15 cellular contexts compared by ENCODE assay signal in the genomic region with DNA sequence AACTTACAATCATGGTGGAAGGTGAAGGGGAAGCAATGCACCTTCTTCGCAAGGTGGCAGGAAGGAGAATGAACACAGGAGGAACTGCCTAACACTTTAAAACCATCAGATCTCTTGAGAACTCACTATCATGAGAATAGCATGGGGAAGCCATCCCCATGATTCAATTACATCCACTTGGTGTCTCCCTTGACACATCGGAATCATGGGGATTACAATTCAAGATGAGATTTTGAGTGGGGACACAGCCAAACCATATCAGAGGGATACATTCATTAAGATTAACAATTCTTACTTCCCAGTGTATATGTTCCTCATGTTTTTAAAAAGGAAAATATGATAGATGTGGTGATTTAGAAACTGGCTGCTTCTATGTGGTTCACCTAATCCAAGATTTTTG.
A peak's percentile ranks its signal among the peaks of the same experiment; 100 is the strongest.
DNase-seq lines count a peak whose midpoint lies in the region; ATAC-seq and TF ChIP-seq lines count a peak whose summit lies in the region.
"Had no signal": no experiment of that assay in that cellular context is flagged by ENCODE, and none has a peak within 500 bp of the region (broad histone marks: within the 10 kb centered on the region; RNA-seq: fewer than 3 reads in every experiment).

No MANE protein-coding gene starts in this region.

- H3K9me3 ChIP-seq in A673 (ENCODE audit: low read depth, low read length, poor library complexity, severe bottlenecking) = no peaks in the 10 kb centered on the region
- no peaks in the 10 kb centered on the region for H3K9me3 ChIP-seq in H9 (ENCODE audit: control insufficient read depth, low read depth, low read length)
- H3K9me3 ChIP-seq: gastroesophageal sphincter, prostate gland had no signal

- no peaks in the 10 kb centered on the region for H3K27me3 Mint-ChIP-seq in H9 (ENCODE audit: low read depth)

- H3T11ph ChIP-seq in H9 (ENCODE audit: low read length) = no peak overlapping the region

- no peaks in the 10 kb centered on the region for H3K23me2 ChIP-seq in H9 (ENCODE audit: insufficient read length, low read depth, low read length, poor library complexity, severe bottlenecking)

- H3K36me3 ChIP-seq in A673 (ENCODE audit: insufficient read depth, low read length, poor library complexity, severe bottlenecking) = no peaks in the 10 kb centered on the region
- H3K36me3 ChIP-seq: gastroesophageal sphincter, prostate gland had no signal

- H3K27ac Mint-ChIP-seq in H9 = peak overlapping the region; percentile 66 to 91 (median 77)
- H3K27ac Mint-ChIP-seq: activated CD8-positive, alpha-beta T cell treated with anti-CD3 and anti-CD28 coated beads for 36 hours had no signal

- ATAC-seq in HG02798 (IDR thresholded peaks at IDR 0.05; ENCODE audit: poor library complexity, unreplicated experiment) = no peak
- ATAC-seq: activated CD8-positive, alpha-beta T cell treated with anti-CD3 and anti-CD28 coated beads for 36 hours; GM12878 had no signal

- H3K4me1 Mint-ChIP-seq in H9 = peaks cover 11 to 19% of the 10 kb centered on the region in 2 experiments

- CTCF ChIA-PET in A673 (lab: Charles Lee) = no interaction called here

- no peak overlapping the region for H4K91ac ChIP-seq in H9 (ENCODE audit: insufficient read length, low read depth, low read length)

- no peak overlapping the region for H2BK120ac ChIP-seq in H9 (ENCODE audit: low read depth, low read length, poor library complexity, severe bottlenecking)

- H3K79me2 ChIP-seq in H9 (ENCODE audit: insufficient read depth, low read length) = no peaks in the 10 kb centered on the region

- no peak overlapping the region for H4K5ac ChIP-seq in H9 (ENCODE audit: insufficient read length, low read depth, low read length)

- no peaks in the 10 kb centered on the region for H3K79me1 ChIP-seq in H9 (ENCODE audit: insufficient read depth, low read depth, low read length, poor library complexity, severe bottlenecking)

- H2BK15ac ChIP-seq in H9 (ENCODE audit: low read depth, low read length) = no peak overlapping the region

- H3K4me3 Mint-ChIP-seq in H9 = no peak overlapping the region; a peak in 1 of 5 replicates
- H3K4me3 Mint-ChIP-seq: activated CD8-positive, alpha-beta T cell treated with anti-CD3 and anti-CD28 coated beads for 36 hours had no signal

- H3K23ac ChIP-seq in H9 (ENCODE audit: insufficient read length, low read depth, low read length) = no peak overlapping the region

- no peak overlapping the region for H3K56ac ChIP-seq in H9 (ENCODE audit: insufficient read length, low read depth, low read length)

- no peak overlapping the region for H4K8ac ChIP-seq in H9 (replicated peaks; ENCODE audit: insufficient read length, low read depth, low read length)

- H3K9me3 Mint-ChIP-seq in H9 = peaks cover 0 to 3% of the 10 kb centered on the region in 2 experiments; a peak in 1 of 5 replicates
- H3K9me3 Mint-ChIP-seq: activated CD8-positive, alpha-beta T cell treated with anti-CD3 and anti-CD28 coated beads for 36 hours had no signal

- H3K4ac ChIP-seq in H9 (ENCODE audit: low read depth, low read length) = no peak overlapping the region

- no peak overlapping the region for H2AK5ac ChIP-seq in H9 (ENCODE audit: insufficient read length, low read length)

- H3K4me2 ChIP-seq in H9 (ENCODE audit: insufficient read depth, insufficient read length, low read length) = no peak overlapping the region

- H3K14ac ChIP-seq in H9 (ENCODE audit: insufficient read depth, low read length) = no peak overlapping the region

- H3K27ac ChIP-seq in A673 (ENCODE audit: low read depth, low read length, poor library complexity, severe bottlenecking) (no peak overlapping the region), H9 (ENCODE audit: insufficient read length, low read depth, low read length) (no peak overlapping the region)
- H3K27ac ChIP-seq: prostate gland, SK-N-MC had no signal

- H3K4me1 ChIP-seq in A673 (ENCODE audit: insufficient read depth, low read length, poor library complexity, severe bottlenecking) (no peaks in the 10 kb centered on the region), H9 (ENCODE audit: insufficient read depth, low read length) (no peaks in the 10 kb centered on the region; the same call in 1 of the 2 replicates)
- H3K4me1 ChIP-seq: prostate gland had no signal

- H3K27me3 ChIP-seq in A673 (replicated peaks; ENCODE audit: insufficient read depth, low read depth, low read length, poor library complexity) (no peaks in the 10 kb centered on the region), H9 (ENCODE audit: insufficient read depth, low read length) (no peaks in the 10 kb centered on the region)
- H3K27me3 ChIP-seq: gastroesophageal sphincter had no signal

- H2BK5ac ChIP-seq in H9 (ENCODE audit: insufficient read length, low read length) = no peak overlapping the region

- no peak overlapping the region for H2BK20ac ChIP-seq in H9 (ENCODE audit: low read depth, low read length, poor library complexity, severe bottlenecking)

- POLR2A ChIA-PET in A673 (lab: Charles Lee; ENCODE audit: low non-redundant PET) = no interaction called here

- DNase-seq in A673 (ENCODE audit: low spot score) (peak; percentile 34), H9 (no peak), choroid plexus epithelial cell (ENCODE audit: low read depth) (peak; percentile 70), inferior parietal cortex (ENCODE audit: extremely low spot score) (peak; percentile 57), activated T-cell treated with anti-CD3 and anti-CD28 coated beads for 4 hours (no peak), HT-29 (ENCODE audit: low spot score) (no peak)
- DNase-seq in stimulated activated CD4-positive, alpha-beta T cell treated with anti-CD3 and anti-CD28 coated beads, Interleukin-12 subunit alpha, Interleukin-12 subunit beta, amount 100 ng/mL, for 4 hours = no peak
- DNase-seq: activated CD8-positive, alpha-beta T cell treated with anti-CD3 and anti-CD28 coated beads for 36 hours; activated gamma-delta T cell treated with Interleukin-2 at 50 U/mL for 16 hours; NCI-H2107 had no signal

- H3K18ac ChIP-seq in H9 (ENCODE audit: insufficient read length, low read depth, low read length) = no peak overlapping the region

- intact Hi-C loops in A673 (cut with micrococcal nuclease; ENCODE audit: unreplicated experiment) = loop anchor here (5.0 kb wide), 1 partner anchor 136 kb away; no protein-coding TSS in a partner anchor

- no peaks in the 10 kb centered on the region for H4K20me1 ChIP-seq in H9 (ENCODE audit: control insufficient read depth, insufficient read depth, insufficient read length)

- H3K9ac ChIP-seq in H9 (ENCODE audit: extremely low read depth, insufficient read length, low read length) = no peak overlapping the region

- BruUV-seq in A673 (replicated peaks; lab: Mats Ljungman, UMichigan) = no TSS peak

- H3K4me3 ChIP-seq in A673 (ENCODE audit: low read depth, low read length, poor library complexity, severe bottlenecking) (no peak overlapping the region), choroid plexus epithelial cell (ENCODE audit: low read depth, low read length) (no peak overlapping the region)
- H3K4me3 ChIP-seq: gastroesophageal sphincter, GM12878, prostate gland, SK-N-MC had no signal

- no peak overlapping the region for H2AFZ ChIP-seq in H9 (ENCODE audit: low read length)

- TF ChIP-seq CTCF in A673 (conservative IDR thresholded peaks at IDR 0.05; ENCODE audit: low read depth, low read length) = 0 out of 2 replicates have a peak, but pooled peaks have one; percentile 26
- TF ChIP-seq CTCF in H9 (conservative IDR thresholded peaks at IDR 0.05) = peak; percentile 32; the same call in 1 of the 3 replicates
- TF ChIP-seq CTCF in choroid plexus epithelial cell (conservative IDR thresholded peaks at IDR 0.05; ENCODE audit: low read depth, low read length) = peak; percentile 32

- no CpG with 5 or more reads among the region's 2 CpGs for WGBS in H9 (ENCODE audit: extremely low coverage, insufficient read length, low lambda C conversion rate)

- H2BK12ac ChIP-seq in H9 (ENCODE audit: insufficient read length, low read depth, low read length) = no peak overlapping the region

- H3K36me3 Mint-ChIP-seq in H9 (ENCODE audit: insufficient read depth in 1 of 3, low read depth in 3 of 3) = no peaks in the 10 kb centered on the region; a peak in 2 of 7 replicates

Comparison
In these comparisons a context has a peak if more than half of its experiments do, and no peak if none do; other contexts are left out.
1. DNase-seq: peak in A673 (single experiment), choroid plexus epithelial cell (single experiment) and inferior parietal cortex (single experiment); none in H9 (single experiment), stimulated activated CD4-positive, alpha-beta T cell treated with anti-CD3 and anti-CD28 coated beads, Interleukin-12 subunit alpha, Interleukin-12 subunit beta, amount 100 ng/mL, for 4 hours (single experiment), activated T-cell treated with anti-CD3 and anti-CD28 coated beads for 4 hours (single experiment) and HT-29 (single experiment).
2. Peak in every context shown above with its lines, with median percentiles within 50 percentile points of each other: CTCF ChIP-seq.